In genomic region chr11:94658386-94658785, GRCh38 we compare ENCODE assay signal across 28 cellular contexts.
DNase-seq lines count a peak whose midpoint lies in the region; ATAC-seq, FAIRE-seq and TF ChIP-seq lines count a peak whose summit lies in the region.
"Had no signal": no experiment of that assay in that cellular context is flagged by ENCODE, and none has a peak within 500 bp of the region (broad histone marks: within the 10 kb centered on the region; RNA-seq: fewer than 3 reads in every experiment).

No MANE protein-coding gene starts in this region.

- H3K79me1 ChIP-seq in H1 (ENCODE audit: low read depth, low read length): no peaks in the 10 kb centered on the region

- no peak overlapping the region for H2AK5ac ChIP-seq in H1 (ENCODE audit: low read depth, low read length)

- H3K27me3 ChIP-seq in H1 (replicated peaks in 1 of 4; ENCODE audit: control insufficient read depth in 3 of 4, extremely low read depth in 1 of 4, insufficient read depth in 3 of 4, low read length in 3 of 4) (no peaks in the 10 kb centered on the region), gastrocnemius medialis (no peaks in the 10 kb centered on the region)
- H3K27me3 ChIP-seq: colonic mucosa, SJSA1, upper lobe of left lung had no signal

- CTCF ChIA-PET in H1 (lab: Charles Lee; ENCODE audit: partially characterized antibody): interaction anchor here (0.8 to 2.1 kb wide), 5 partner anchors 21 to 83 kb away, joined by 3 to 7 read pairs (median 3); no protein-coding TSS in a partner anchor

- no peak overlapping the region for H3K14ac ChIP-seq in H1 (ENCODE audit: insufficient read length)

- no peak overlapping the region for H2AFZ ChIP-seq in H1 (ENCODE audit: low read length)

- 77% methylated on average over 5 of the region's 5 CpGs; no CpG with 5 or more reads in 1 of the 2 experiments for WGBS in H1 (ENCODE audit: extremely low coverage in 1 of 2, insufficient coverage in 1 of 2, insufficient read length in 1 of 2, insufficient replicate concordance in 2 of 2, low coverage in 1 of 2, low lambda C conversion rate in 2 of 2, missing lambda C conversion rate in 1 of 2), 2 experiments

- H3K9me3 ChIP-seq in H1 (ENCODE audit: insufficient read depth in 2 of 2, low read depth in 1 of 2, low read length in 1 of 2) (0 out of 4 replicates have a peak, but pooled peaks cover 0 to 1% of the 10 kb centered on the region in 2 experiments), gastrocnemius medialis (no peaks in the 10 kb centered on the region)
- H3K9me3 ChIP-seq: colonic mucosa, lower lobe of right lung, SJSA1, upper lobe of left lung had no signal

- H2BK20ac ChIP-seq in H1 (ENCODE audit: low read length): no peak overlapping the region

- 0 out of 2 replicates have a peak overlapping the region, but pooled peaks have one; percentile 20 for H2BK5ac ChIP-seq in H1 (ENCODE audit: low read depth, low read length)

- H3K23me2 ChIP-seq in H1 (ENCODE audit: low read depth, low read length): no peaks in the 10 kb centered on the region

- no peak for TF ChIP-seq RAD21 in H1 (IDR thresholded peaks at IDR 0.05 in 1 of 2, conservative IDR thresholded peaks at IDR 0.05 in 1 of 2; ENCODE audit: low read depth in 2 of 2, low read length in 2 of 2)

- no peak overlapping the region for H3K18ac ChIP-seq in H1 (ENCODE audit: extremely low read depth, low read length)

- no peak for TF ChIP-seq EP300 in H1 (IDR thresholded peaks at IDR 0.05; ENCODE audit: borderline replicate concordance in 1 of 2, low read depth in 2 of 2, low read length in 2 of 2)

- no peak for TF ChIP-seq POLR2A in H1 (IDR thresholded peaks at IDR 0.05; ENCODE audit: control extremely low read depth in 1 of 2, low read depth in 2 of 2, low read length in 2 of 2)
- TF ChIP-seq POLR2A in gastrocnemius medialis (IDR thresholded peaks at IDR 0.05): no peak

- POLR2A ChIA-PET in H1 (lab: Charles Lee; ENCODE audit: partially characterized antibody): interaction anchor here (0.7 to 11.5 kb wide), 15 partner anchors 7 to 111 kb away, joined by 3 to 167 read pairs (median 4); partner anchors contain the start of gene AMOTL1

- no peak overlapping the region for H3K23ac ChIP-seq in H1 (ENCODE audit: insufficient read length)

- H3K4me2 ChIP-seq in H1 (ENCODE audit: insufficient read depth in 1 of 2, low read depth in 2 of 2, low read length in 2 of 2): no peak overlapping the region

- no peak overlapping the region for H3K9ac ChIP-seq in H1 (replicated peaks in 1 of 4; ENCODE audit: extremely low read depth in 1 of 4, low read depth in 3 of 4, low read length in 3 of 4)

- intact Hi-C loops in gastrocnemius medialis (cut with DNase I; ENCODE audit: low total_unique reads): loop anchor here (5.0 kb wide), 1 partner anchor 74 kb away; no protein-coding TSS in a partner anchor

- in situ Hi-C loops in gastrocnemius medialis (cut with MboI; ENCODE audit: low sequenced_read_pairs in 4 of 4): no loop called here

- peaks cover 0 to 20% of the 10 kb centered on the region in 2 experiments; a peak in 2 of 4 replicates for H3K79me2 ChIP-seq in H1 (ENCODE audit: control insufficient read depth in 1 of 2, insufficient read depth in 2 of 2, low read length in 2 of 2)

- H3K4me1 ChIP-seq in H1 (replicated peaks in 1 of 4; ENCODE audit: control insufficient read depth in 3 of 4, insufficient read depth in 4 of 4, low read length in 3 of 4) (peaks cover 0 to 30% (median 15%) of the 10 kb centered on the region in 4 experiments; a peak in 6 of 7 replicates), gastrocnemius medialis (peaks cover 0 to 10% of the 10 kb centered on the region in 2 donors)
- H3K4me1 ChIP-seq: colonic mucosa, SJSA1 had no signal

- DNase-seq in NCI-H2171 treated with DMSO at 0.1 percent for 48 hours (lab: John Stamatoyannopoulos, UW) (peak; percentile 32), NCI-H2171 (lab: John Stamatoyannopoulos, UW) (no peak), NCI-H1105 (lab: John Stamatoyannopoulos, UW) (peak; percentile 10), H1 (ENCODE audit: low read depth in 1 of 2, low spot score in 2 of 2) (no peak), gastrocnemius medialis (no peak)
- DNase-seq in activated T-cell treated with anti-CD3 and anti-CD28 coated beads, Interleukin-2, amount 50 U/mL, for 1 hour: no peak
- DNase-seq: activated CD4-positive, alpha-beta T cell treated with anti-CD3 and anti-CD28 coated beads, Interleukin-2, amount 10 ng/mL, durations not matched to agents 7 days and 5 days; activated effector memory CD4-positive, alpha-beta T cell treated with anti-CD3 and anti-CD28 coated beads, Interleukin-2, amount 50 U/mL, for 16 hours; activated naive CD8-positive, alpha-beta T cell treated with anti-CD3 and anti-CD28 coated beads, Interleukin-2, amount 10 ng/mL, durations not matched to agents 7 days and 5 days; activated T-cell treated with anti-CD3 and anti-CD28 coated beads, Interleukin-2, amount 50 U/mL, for 24 hours; aorta; colonic mucosa; effector CD8-positive, alpha-beta T cell; head of caudate nucleus; IMR-90; kidney; lower lobe of right lung; NCI-H1694; NCI-H526 treated with DMSO at 0.1 percent for 48 hours; occipital lobe; T-helper 9 cell; upper lobe of left lung; WERI-Rb-1 had no signal

- H2BK15ac ChIP-seq in H1 (ENCODE audit: low read length): no peak overlapping the region

- no peak for TF ChIP-seq CTCF in H1 (IDR thresholded peaks at IDR 0.05; ENCODE audit: control extremely low read depth in 1 of 3, insufficient read depth in 1 of 3, low read depth in 1 of 3, low read length in 3 of 3)
- TF ChIP-seq CTCF in gastrocnemius medialis (IDR thresholded peaks at IDR 0.05 in 4 of 5, conservative IDR thresholded peaks at IDR 0.05 in 1 of 5): no peak

- H4K8ac ChIP-seq in H1 (ENCODE audit: extremely low read depth, insufficient read depth, low read length): no peak overlapping the region

- peaks cover 0 to 24% (median 7%) of the 10 kb centered on the region in 4 experiments; a peak in 4 of 8 replicates for H3K36me3 ChIP-seq in H1 (ENCODE audit: control insufficient read depth in 2 of 4, insufficient read depth in 4 of 4, low read length in 3 of 4)
- no peaks in the 10 kb centered on the region for H3K36me3 ChIP-seq in gastrocnemius medialis
- H3K36me3 ChIP-seq: colonic mucosa, lower lobe of right lung, SJSA1, upper lobe of left lung, WERI-Rb-1 had no signal

- FAIRE-seq in H1 (lab: Jason Lieb, UNC): no peak
- FAIRE-seq: kidney, RCC 7860 had no signal

- H3K4me3 ChIP-seq in H1 (ENCODE audit: extremely low read depth in 1 of 4, insufficient read depth in 2 of 4, low read depth in 3 of 4, low read length in 4 of 4): no peak overlapping the region
- H3K4me3 ChIP-seq in gastrocnemius medialis: no peak overlapping the region
- H3K4me3 ChIP-seq: colonic mucosa, lower lobe of right lung, SJSA1, upper lobe of left lung had no signal

- H2BK120ac ChIP-seq in H1 (replicated peaks; ENCODE audit: low read depth, low read length): no peak overlapping the region

- H4K5ac ChIP-seq in H1 (ENCODE audit: insufficient read length, low read depth, low read length): no peak overlapping the region

- ATAC-seq in gastrocnemius medialis (peak; percentile 64 to 80), GM21367 (IDR thresholded peaks at IDR 0.05; ENCODE audit: unreplicated experiment) (no peak), HG02884 (IDR thresholded peaks at IDR 0.05; ENCODE audit: unreplicated experiment) (no peak)
- ATAC-seq: stimulated activated memory B cell treated with anti-CD40 and anti-IgM and Interleukin-4, amounts not matched to agents 10 μg/mL and 1 μg/mL and 100 μg/mL, for 72 hours had no signal

- no peak overlapping the region for H3K4ac ChIP-seq in H1 (replicated peaks; ENCODE audit: insufficient read length, low read depth, low read length)

- H3K27ac ChIP-seq in H1 (ENCODE audit: low read depth, low read length): no peak overlapping the region
- H3K27ac ChIP-seq in gastrocnemius medialis: peak overlapping the region in 3 of 4 donors; percentile 35 to 73 (median 49)
- H3K27ac ChIP-seq: colonic mucosa, lower lobe of right lung, SJSA1, upper lobe of left lung, WERI-Rb-1 had no signal

- no peak overlapping the region for H2BK12ac ChIP-seq in H1 (ENCODE audit: low read depth, low read length)

- H3K56ac ChIP-seq in H1 (replicated peaks; ENCODE audit: insufficient read length, low read depth, low read length): no peak overlapping the region

- H4K20me1 ChIP-seq in H1 (replicated peaks in 1 of 2; ENCODE audit: control insufficient read depth in 1 of 2, insufficient read depth in 2 of 2, low read length in 2 of 2): no peaks in the 10 kb centered on the region

- H4K91ac ChIP-seq in H1 (replicated peaks; ENCODE audit: insufficient read length, low read length): no peak overlapping the region

TF ChIP-seq in H1, 55 proteins besides CTCF, POLR2A, EP300 and RAD21 (continues in another document):
- no peak for TF ChIP-seq SRF (IDR thresholded peaks at IDR 0.05; ENCODE audit: low read depth, low read length)
- TF ChIP-seq, protein P1, sequence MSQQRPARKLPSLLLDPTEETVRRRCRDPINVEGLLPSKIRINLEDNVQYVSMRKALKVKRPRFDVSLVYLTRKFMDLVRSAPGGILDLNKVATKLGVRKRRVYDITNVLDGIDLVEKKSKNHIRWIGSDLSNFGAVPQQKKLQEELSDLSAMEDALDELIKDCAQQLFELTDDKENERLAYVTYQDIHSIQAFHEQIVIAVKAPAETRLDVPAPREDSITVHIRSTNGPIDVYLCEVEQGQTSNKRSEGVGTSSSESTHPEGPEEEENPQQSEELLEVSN (IDR thresholded peaks at IDR 0.05): no peak
- TF ChIP-seq NANOG (IDR thresholded peaks at IDR 0.05; ENCODE audit: insufficient read depth, low read depth, low read length, poor library complexity, severe bottlenecking): no peak
- TF ChIP-seq SUZ12 (IDR thresholded peaks at IDR 0.05; ENCODE audit: low read length): no peak
- TF ChIP-seq CREB1 (IDR thresholded peaks at IDR 0.05): no peak
- no peak for TF ChIP-seq MAFK (IDR thresholded peaks at IDR 0.05; ENCODE audit: low read depth, low read length)
- TF ChIP-seq TEAD4 (IDR thresholded peaks at IDR 0.05; ENCODE audit: low read depth, low read length): no peak
- no peak for TF ChIP-seq BCL11A (IDR thresholded peaks at IDR 0.05; ENCODE audit: low read depth in 2 of 2, low read length in 2 of 2)
- TF ChIP-seq POU5F1 (IDR thresholded peaks at IDR 0.05; ENCODE audit: low read depth, low read length): no peak
- no peak for TF ChIP-seq CEBPB (IDR thresholded peaks at IDR 0.05; ENCODE audit: low read depth, low read length)
- TF ChIP-seq KDM1A (IDR thresholded peaks at IDR 0.05; ENCODE audit: borderline replicate concordance, low read length): no peak
- no peak for TF ChIP-seq BRCA1 (IDR thresholded peaks at IDR 0.05; ENCODE audit: low read depth, low read length)
- TF ChIP-seq SIN3A (conservative IDR thresholded peaks at IDR 0.05 in 1 of 2, IDR thresholded peaks at IDR 0.05 in 1 of 2; ENCODE audit: low read depth in 1 of 2, low read length in 2 of 2): no peak
- no peak for TF ChIP-seq FOSL1 (IDR thresholded peaks at IDR 0.05; ENCODE audit: insufficient read depth, low read depth, low read length)
- TF ChIP-seq JUND (IDR thresholded peaks at IDR 0.05; ENCODE audit: low read length): no peak
- TF ChIP-seq TAF1 (IDR thresholded peaks at IDR 0.05; ENCODE audit: low read depth, low read length): no peak
- TF ChIP-seq RXRA (IDR thresholded peaks at IDR 0.05; ENCODE audit: insufficient read depth, low read depth, low read length): no peak

Comparison
In these comparisons a context has a peak if more than half of its experiments do, and no peak if none do; other contexts are left out.
1. DNase-seq: peak in NCI-H2171 treated with DMSO at 0.1 percent for 48 hours (single experiment) and NCI-H1105 (single experiment); none in NCI-H2171 (single experiment), H1 (0 of 2), gastrocnemius medialis (0 of 2) and activated T-cell treated with anti-CD3 and anti-CD28 coated beads, Interleukin-2, amount 50 U/mL, for 1 hour (single experiment).
2. ATAC-seq: peak in gastrocnemius medialis (2 of 2); none in GM21367 (single experiment) and HG02884 (single experiment).